29 cellular contexts compared by ENCODE assay signal in genomic region chr6:24454452-24454851, GRCh38.
"Had no signal": no experiment of that assay in that cellular context is flagged by ENCODE, and none has a peak within 500 bp of the region (broad histone marks: within the 10 kb centered on the region; RNA-seq: fewer than 3 reads in every experiment).

No MANE protein-coding gene starts in this region.

- H3K4me1 ChIP-seq: ascending aorta, colonic mucosa, Peyer's patch had no signal

- H3K4me3 ChIP-seq: ascending aorta, cardiac muscle cell, colonic mucosa, Peyer's patch had no signal

- H3K36me3 ChIP-seq: cardiac muscle cell, colonic mucosa, Peyer's patch had no signal

- H3K9me3 ChIP-seq: ascending aorta, colonic mucosa, Peyer's patch had no signal

- DNase-seq: activated B cell treated with CpG ODN at 0.5 μM for 24 hours; activated CD4-positive, alpha-beta memory T cell treated with anti-CD3 and anti-CD28 coated beads for 36 hours; activated CD4-positive, alpha-beta T cell treated with anti-CD3 and anti-CD28 coated beads for 4 hours; activated CD4-positive, alpha-beta T cell treated with anti-CD3 and anti-CD28 coated beads, Interleukin-2, amount 50 U/mL, for 1 hour; activated CD4-positive, CD25-positive, alpha-beta regulatory T cell treated with anti-CD3 and anti-CD28 coated beads, Interleukin-2, amount 50 U/mL, for 72 hours; activated CD8-positive, alpha-beta memory T cell treated with anti-CD3 and anti-CD28 coated beads, Interleukin-2, amount 50 U/mL, for 4 hours; activated naive CD4-positive, alpha-beta T cell; activated naive CD8-positive, alpha-beta T cell treated with anti-CD3 and anti-CD28 coated beads, Interleukin-2, amount 10 ng/mL, durations not matched to agents 7 days and 5 days; activated T-cell treated with anti-CD3 and anti-CD28 coated beads for 4 hours; activated T-cell treated with anti-CD3 and anti-CD28 coated beads, Interleukin-2, amount 50 U/mL, for 4 hours; amygdala; colonic mucosa; NCI-H1092 treated with DMSO at 0.1 percent for 48 hours; NCI-H1417; NCI-H146; NCI-H187; NCI-H2029 treated with DMSO at 0.1 percent for 48 hours; NCI-H345; NCI-H524 treated with DMSO at 0.1 percent for 48 hours; PC-3; Peyer's patch; RPMI8226; SIG-M5; SW 1271; T-helper 1 cell; T-helper 9 cell had no signal

- ATAC-seq: activated T-cell treated with anti-CD3 and anti-CD28 coated beads, Interleukin-2, amount 50 U/mL, for 4 hours; PC-3 had no signal

- H3K27ac ChIP-seq: ascending aorta, cardiac muscle cell, colonic mucosa, Peyer's patch, VCaP had no signal

- H3K27me3 ChIP-seq: ascending aorta, cardiac muscle cell, colonic mucosa, Peyer's patch had no signal
